Comparison of ENCODE assay signal across 8 cellular contexts in the genomic region with DNA sequence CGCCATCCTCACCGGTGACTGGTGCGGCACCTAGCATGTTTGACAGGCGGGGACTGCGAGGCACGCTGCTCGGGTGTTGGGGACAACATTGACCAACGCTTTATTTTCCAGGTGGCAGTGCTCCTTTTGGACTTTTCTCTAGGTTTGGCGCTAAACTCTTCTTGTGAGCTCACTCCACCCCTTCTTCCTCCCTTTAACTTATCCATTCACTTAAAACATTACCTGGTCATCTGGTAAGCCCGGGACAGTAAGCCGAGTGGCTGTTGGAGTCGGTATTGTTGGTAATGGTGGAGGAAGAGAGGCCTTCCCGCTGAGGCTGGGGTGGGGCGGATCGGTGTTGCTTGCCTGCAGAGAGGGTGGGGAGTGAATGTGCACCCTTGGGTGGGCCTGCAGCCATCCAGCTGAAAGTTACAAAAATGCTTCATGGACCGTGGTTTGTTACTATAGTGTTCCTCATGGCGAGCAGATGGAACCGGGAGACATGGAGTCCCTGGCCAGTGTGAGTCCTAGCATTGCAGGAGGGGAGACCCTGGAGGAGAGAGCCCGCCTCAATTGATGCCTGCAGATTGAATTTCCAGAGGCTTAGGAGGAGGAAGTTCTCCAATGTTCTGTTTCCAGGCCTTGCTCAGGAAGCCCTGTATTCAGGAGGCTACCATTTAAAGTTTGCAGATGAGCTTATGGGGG. TPM values are rescaled to one million over a fixed set of nuclear protein-coding genes. Genes with fewer than 3 reads are reported as not detected.
DNase-seq lines count a peak whose midpoint lies in the region; ATAC-seq and TF ChIP-seq lines count a peak whose summit lies in the region.

No MANE protein-coding gene starts in this region.

- H3K36me3 ChIP-seq in fibroblast of lung (ENCODE audit: control insufficient read depth, insufficient read depth, low read length), result peaks cover 14% of the 10 kb centered on the region
- peaks cover 3 to 50% of the 10 kb centered on the region in 2 donors for H3K36me3 ChIP-seq in neuronal stem cell (replicated peaks in 1 of 2; ENCODE audit: control insufficient read depth in 2 of 2, insufficient read depth in 2 of 2, low read length in 2 of 2)

- peak overlapping the region; percentile 71 for H2BK15ac ChIP-seq in neuronal stem cell (ENCODE audit: low read length)

- no peak for ATAC-seq in stimulated activated naive CD8-positive, alpha-beta T cell treated with anti-CD3 and anti-CD28 coated beads, Interleukin-15, Interleukin-2, amounts not matched to agents 100 U/mL and 50 U/mL, for 24 hours
- ATAC-seq in GM18873 (IDR thresholded peaks at IDR 0.05; ENCODE audit: low FRiP score, unreplicated experiment) (no peak), omental fat pad (ENCODE audit: low FRiP score) (no peak)
- no peak for ATAC-seq in activated CD4-positive, CD25-positive, alpha-beta regulatory T cell treated with anti-CD3 and anti-CD28 coated beads, Interleukin-2, amount 50 U/mL, for 24 hours

- H3K4me3 ChIP-seq in fibroblast of lung (replicated peaks in 1 of 4; ENCODE audit: control extremely low read depth in 1 of 4, insufficient read depth in 1 of 4, low read depth in 3 of 4, low read length in 4 of 4) (peak overlapping the region; percentile 78 to 90 (median 86)), neuronal stem cell (ENCODE audit: low read length in 2 of 2) (peak overlapping the region; percentile 81 to 88)

- H3K23ac ChIP-seq in neuronal stem cell (ENCODE audit: low read depth, low read length, poor library complexity), result peak overlapping the region; percentile 100

- no peak overlapping the region for H4K91ac ChIP-seq in neuronal stem cell (ENCODE audit: low read depth, low read length, poor library complexity)

- H3K4me2 ChIP-seq in fibroblast of lung (ENCODE audit: extremely low read depth, insufficient read depth, low read length), result peak overlapping the region; percentile 60
- peak overlapping the region; percentile 79 for H3K4me2 ChIP-seq in neuronal stem cell (ENCODE audit: insufficient read depth, low read length, poor library complexity, severe bottlenecking)

- no peak for DNase-seq in stimulated activated naive CD8-positive, alpha-beta T cell treated with anti-CD3 and anti-CD28 coated beads, Interleukin-15, Interleukin-2, amounts not matched to agents 100 U/mL and 50 U/mL, for 24 hours
- peak; percentile 80 for DNase-seq in activated CD8-positive, alpha-beta memory T cell treated with anti-CD3 and anti-CD28 coated beads for 24 hours
- DNase-seq in fibroblast of lung (ENCODE audit: low read depth in 2 of 2), result peak; percentile 29 to 49
- no peak for DNase-seq in neuronal stem cell (ENCODE audit: low spot score)
- no peak for DNase-seq in omental fat pad (ENCODE audit: low spot score)

- TF ChIP-seq CTCF in fibroblast of lung (conservative IDR thresholded peaks at IDR 0.05 in 1 of 2, IDR thresholded peaks at IDR 0.05 in 1 of 2; ENCODE audit: low read depth in 1 of 2, low read length in 2 of 2), result no peak
- no peak for TF ChIP-seq CTCF in omental fat pad (IDR thresholded peaks at IDR 0.05)

- H4K8ac ChIP-seq in neuronal stem cell (ENCODE audit: low read depth, low read length), result no peak overlapping the region

- peak overlapping the region; percentile 100 for H3K27ac Mint-ChIP-seq in stimulated activated naive CD8-positive, alpha-beta T cell treated with anti-CD3 and anti-CD28 coated beads, Interleukin-15, Interleukin-2, amounts not matched to agents 100 ng/mL and 50 ng/mL, for 24 hours

- H3K27me3 ChIP-seq in fibroblast of lung (ENCODE audit: control insufficient read depth, insufficient read depth, low read length), result no peaks in the 10 kb centered on the region
- H3K27me3 ChIP-seq in neuronal stem cell (ENCODE audit: control insufficient read depth in 3 of 3, insufficient read depth in 3 of 3, low read depth in 1 of 3, low read length in 3 of 3), result no peaks in the 10 kb centered on the region

- peaks cover 76% of the 10 kb centered on the region for H3K4me1 Mint-ChIP-seq in stimulated activated naive CD8-positive, alpha-beta T cell treated with anti-CD3 and anti-CD28 coated beads, Interleukin-15, Interleukin-2, amounts not matched to agents 100 ng/mL and 50 ng/mL, for 24 hours (ENCODE audit: low read depth)

- H2AK5ac ChIP-seq in neuronal stem cell (ENCODE audit: low read depth, low read length), result peak overlapping the region; percentile 99

- H3K4me3 Mint-ChIP-seq in stimulated activated naive CD8-positive, alpha-beta T cell treated with anti-CD3 and anti-CD28 coated beads, Interleukin-15, Interleukin-2, amounts not matched to agents 100 ng/mL and 50 ng/mL, for 24 hours, result peak overlapping the region; percentile 99

- peak overlapping the region; percentile 100 for H3K9ac ChIP-seq in fibroblast of lung (ENCODE audit: insufficient read depth, low read length)
- no peak overlapping the region for H3K9ac ChIP-seq in neuronal stem cell (ENCODE audit: low read depth, low read length, poor library complexity)

- peaks cover 6% of the 10 kb centered on the region for H3K79me1 ChIP-seq in neuronal stem cell (ENCODE audit: low read depth, low read length)

- H3K4me1 ChIP-seq in fibroblast of lung (ENCODE audit: control insufficient read depth, extremely low read depth, insufficient read depth, low read length) (peaks cover 19% of the 10 kb centered on the region), neuronal stem cell (ENCODE audit: control insufficient read depth in 2 of 2, insufficient read depth in 1 of 2, low read depth in 1 of 2, low read length in 2 of 2) (peaks cover 42% of the 10 kb centered on the region in 2 donors)

- no peak overlapping the region for H2BK120ac ChIP-seq in neuronal stem cell (ENCODE audit: low read depth, low read length)

- peak overlapping the region; percentile 97 for H2BK12ac ChIP-seq in neuronal stem cell (ENCODE audit: low read length)

- H3K14ac ChIP-seq in neuronal stem cell (ENCODE audit: low read length), result peak overlapping the region; percentile 2

- peaks cover 61% of the 10 kb centered on the region for H3K36me3 Mint-ChIP-seq in stimulated activated naive CD8-positive, alpha-beta T cell treated with anti-CD3 and anti-CD28 coated beads, Interleukin-15, Interleukin-2, amounts not matched to agents 100 ng/mL and 50 ng/mL, for 24 hours (ENCODE audit: low read depth)

- H3K27ac ChIP-seq in fibroblast of lung (ENCODE audit: insufficient read depth, low read length) (peak overlapping the region; percentile 100), neuronal stem cell (replicated peaks; ENCODE audit: low read length) (no peak overlapping the region)

- H3K9me3 Mint-ChIP-seq in stimulated activated naive CD8-positive, alpha-beta T cell treated with anti-CD3 and anti-CD28 coated beads, Interleukin-15, Interleukin-2, amounts not matched to agents 100 ng/mL and 50 ng/mL, for 24 hours, result no peaks in the 10 kb centered on the region

- no peaks in the 10 kb centered on the region for H3K9me3 ChIP-seq in fibroblast of lung (ENCODE audit: control insufficient read depth, insufficient read depth, low read depth, low read length)
- no peaks in the 10 kb centered on the region for H3K9me3 ChIP-seq in neuronal stem cell (replicated peaks in 1 of 2; ENCODE audit: control insufficient read depth in 2 of 2, insufficient read depth in 1 of 2, low read depth in 1 of 2, low read length in 2 of 2)

- no CpG with 5 or more reads among the region's 19 CpGs for WGBS in neuronal stem cell (ENCODE audit: extremely low coverage in 2 of 2, insufficient read length in 2 of 2, insufficient replicate concordance in 1 of 2), 2 donors

- peaks cover 15% of the 10 kb centered on the region for H4K20me1 ChIP-seq in fibroblast of lung (ENCODE audit: control insufficient read depth, extremely low read depth, insufficient read depth, low read length)

- peak overlapping the region; percentile 98 for H2BK5ac ChIP-seq in neuronal stem cell (ENCODE audit: low read length)

- H3K4ac ChIP-seq in neuronal stem cell (ENCODE audit: low read length), result no peak overlapping the region

- H2AFZ ChIP-seq in fibroblast of lung (ENCODE audit: low read length) (no peak overlapping the region), neuronal stem cell (ENCODE audit: low read length) (no peak overlapping the region)

- H3K79me2 ChIP-seq in fibroblast of lung (ENCODE audit: control insufficient read depth, insufficient read depth, low read length), result peaks cover 79% of the 10 kb centered on the region

- H3K27me3 Mint-ChIP-seq in stimulated activated naive CD8-positive, alpha-beta T cell treated with anti-CD3 and anti-CD28 coated beads, Interleukin-15, Interleukin-2, amounts not matched to agents 100 ng/mL and 50 ng/mL, for 24 hours, result no peaks in the 10 kb centered on the region

- H3K18ac ChIP-seq in neuronal stem cell (ENCODE audit: low read length), result peak overlapping the region; percentile 62

RNA-seq across cellular contexts. Expression of a gene that starts 1.1 kb away (rescaled TPM):
- total RNA-seq in fibroblast of lung (177 and 299 TPM in 2 replicates), omental fat pad (1,000 to 10,000 TPM in 1 of 4 donors, 100 to 1,000 TPM in 3; 447 to 1,169 (median 678) TPM)
- polyA plus RNA-seq in fibroblast of lung, result 40.6 and 40.9 TPM in 2 replicates
- polyA plus RNA-seq in fibroblast of lung (2012), result 140 and 151 TPM in 2 replicates
- polyA minus RNA-seq in fibroblast of lung (ENCODE audit: low replicate concordance), result 61.4 and 179 TPM in 2 replicates
- polyA plus RNA-seq in neuronal stem cell (2013, experiment 1 of 2), result 2.0 TPM
- polyA plus RNA-seq in neuronal stem cell (2013, experiment 2 of 2), result 2.5 TPM

RNA-seq across cellular contexts. Expression of a gene that starts 37.2 kb away (rescaled TPM):
- total RNA-seq in fibroblast of lung (14.9 and 17.5 TPM in 2 replicates), omental fat pad (10 to 100 TPM; 29.2 to 77.9 (median 58.9) TPM)
- polyA plus RNA-seq in fibroblast of lung, result 13.7 and 15.3 TPM in 2 replicates
- 15.2 and 15.4 TPM in 2 replicates for polyA plus RNA-seq in fibroblast of lung (2012)
- 26.4 and 28.1 TPM in 2 replicates for polyA minus RNA-seq in fibroblast of lung (ENCODE audit: low replicate concordance)
- 5.9 TPM for polyA plus RNA-seq in neuronal stem cell (2013, experiment 1 of 2)
- 6.1 TPM for polyA plus RNA-seq in neuronal stem cell (2013, experiment 2 of 2)

RNA-seq across cellular contexts. Expression of a gene that starts 41.2 kb away (rescaled TPM):
- 1.0 and 1.5 TPM in 2 replicates for total RNA-seq in fibroblast of lung
- 0.50 and 0.52 TPM in 2 replicates for polyA plus RNA-seq in fibroblast of lung
- polyA plus RNA-seq in fibroblast of lung (2012), result 0.98 and 1.0 TPM in 2 replicates
- polyA minus RNA-seq in fibroblast of lung (ENCODE audit: low replicate concordance), result 0.85 and 1.8 TPM in 2 replicates
- 0.43 TPM for polyA plus RNA-seq in neuronal stem cell (2013, experiment 1 of 2)
- polyA plus RNA-seq in neuronal stem cell (2013, experiment 2 of 2), result 0.32 TPM
- total RNA-seq in omental fat pad, result 1 to 10 TPM; 4.1 to 9.2 (median 6.0) TPM

Comparison
In these comparisons a context has a peak if more than half of its experiments do, and no peak if none do; other contexts are left out.
1. DNase-seq: peak in activated CD8-positive, alpha-beta memory T cell treated with anti-CD3 and anti-CD28 coated beads for 24 hours (single experiment) and fibroblast of lung (2 of 2); none in stimulated activated naive CD8-positive, alpha-beta T cell treated with anti-CD3 and anti-CD28 coated beads, Interleukin-15, Interleukin-2, amounts not matched to agents 100 U/mL and 50 U/mL, for 24 hours (single experiment), neuronal stem cell (single experiment) and omental fat pad (single experiment).